1 cellular context compared by ENCODE assay signal in the genomic region with DNA sequence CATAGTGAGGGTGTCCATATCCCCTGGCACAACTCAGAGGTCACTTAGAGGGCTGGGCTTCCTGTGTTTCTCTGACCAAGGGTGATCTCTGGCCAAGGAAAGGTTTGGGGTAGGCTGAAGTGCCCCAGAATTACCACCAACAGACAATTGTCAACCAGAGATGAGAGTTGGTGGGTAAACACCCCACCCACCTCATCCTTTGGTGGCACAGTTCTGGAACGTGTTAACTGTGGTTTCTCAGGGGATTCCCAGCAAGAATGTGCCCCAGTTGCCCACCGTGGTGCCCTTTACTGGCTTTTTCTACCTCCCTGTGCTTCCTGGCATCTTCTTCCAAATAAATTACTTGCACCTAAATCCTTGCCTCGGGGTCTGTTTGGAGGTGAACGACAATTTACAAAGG.
TF ChIP-seq lines count a peak whose summit lies in the region.

No MANE protein-coding gene starts in this region.

TF ChIP-seq in GM12878, 131 proteins besides CTCF, POLR2A, EP300 and RAD21:
- TF ChIP-seq MEF2A (IDR thresholded peaks at IDR 0.05; ENCODE audit: insufficient read depth, low read depth, low read length): no peak
- no peak for TF ChIP-seq FOXK2 (IDR thresholded peaks at IDR 0.05)
